13 cellular contexts compared by ENCODE assay signal in genomic region chr21:36584980-36585940, GRCh38.
DNase-seq lines count a peak whose midpoint lies in the region; ATAC-seq, FAIRE-seq and TF ChIP-seq lines count a peak whose summit lies in the region.
"Had no signal": no experiment of that assay in that cellular context is flagged by ENCODE, and none has a peak within 500 bp of the region (broad histone marks: within the 10 kb centered on the region; RNA-seq: fewer than 3 reads in every experiment).

No MANE protein-coding gene starts in this region.

- H3K27me3 Mint-ChIP-seq in activated naive CD4-positive, alpha-beta T cell treated with anti-CD3 and anti-CD28 coated beads, Interleukin-2, amount 10 ng/mL, durations not matched to agents 7 days and 5 days = peaks cover 10% of the 10 kb centered on the region
- H3K27me3 Mint-ChIP-seq in activated CD8-positive, alpha-beta T cell treated with anti-CD3 and anti-CD28 coated beads, Interleukin-2, amount 10 ng/mL, durations not matched to agents 7 days and 5 days (ENCODE audit: low read depth) = peaks cover 4% of the 10 kb centered on the region
- H3K27me3 Mint-ChIP-seq: activated B cell treated with CpG ODN at 0.5 μM for 24 hours; stimulated activated naive CD8-positive, alpha-beta T cell treated with anti-CD3 and anti-CD28 coated beads, Interleukin-15, Interleukin-2, amounts not matched to agents 100 ng/mL and 50 ng/mL, for 24 hours had no signal

- no peak for ATAC-seq in activated CD8-positive, alpha-beta T cell treated with anti-CD3 and anti-CD28 coated beads, Interleukin-2, amount 10 ng/mL, durations not matched to agents 7 days and 5 days
- ATAC-seq in GM18873 (IDR thresholded peaks at IDR 0.05; ENCODE audit: low FRiP score, unreplicated experiment) = no peak

- H3K36me3 Mint-ChIP-seq in activated naive CD4-positive, alpha-beta T cell treated with anti-CD3 and anti-CD28 coated beads, Interleukin-2, amount 10 ng/mL, durations not matched to agents 7 days and 5 days = no peaks in the 10 kb centered on the region
- no peaks in the 10 kb centered on the region for H3K36me3 Mint-ChIP-seq in activated CD8-positive, alpha-beta T cell treated with anti-CD3 and anti-CD28 coated beads, Interleukin-2, amount 10 ng/mL, durations not matched to agents 7 days and 5 days (ENCODE audit: low read depth)

- FAIRE-seq in GM12891 (lab: Jason Lieb, UNC) = no peak

- H3K4me1 Mint-ChIP-seq in activated naive CD4-positive, alpha-beta T cell treated with anti-CD3 and anti-CD28 coated beads, Interleukin-2, amount 10 ng/mL, durations not matched to agents 7 days and 5 days = no peaks in the 10 kb centered on the region
- no peaks in the 10 kb centered on the region for H3K4me1 Mint-ChIP-seq in activated CD8-positive, alpha-beta T cell treated with anti-CD3 and anti-CD28 coated beads, Interleukin-2, amount 10 ng/mL, durations not matched to agents 7 days and 5 days (ENCODE audit: low read depth)
- H3K4me1 Mint-ChIP-seq: activated B cell treated with CpG ODN at 0.5 μM for 24 hours had no signal

- POLR2A ChIA-PET in activated CD8-positive, alpha-beta T cell treated with anti-CD3 and anti-CD28 coated beads, Interleukin-2, amount 10 ng/mL, durations not matched to agents 7 days and 5 days (lab: Charles Lee) = no interaction called here

- no peak for TF ChIP-seq POLR2A in GM12891 (IDR thresholded peaks at IDR 0.05; ENCODE audit: low read depth, low read length)

- TF ChIP-seq CTCF in LNCAP (IDR thresholded peaks at IDR 0.05) (peak; percentile 49), retinal pigment epithelial cell (conservative IDR thresholded peaks at IDR 0.05; ENCODE audit: low read depth, low read length) (peak; percentile 17)

- peak; percentile 59 for DNase-seq in activated naive CD4-positive, alpha-beta T cell treated with anti-CD3 and anti-CD28 coated beads, Interleukin-2, amount 10 ng/mL, durations not matched to agents 7 days and 5 days
- no peak for DNase-seq in activated naive CD4-positive, alpha-beta T cell treated with Interleukin-2 at 50 U/mL for 16 hours
- DNase-seq in activated CD8-positive, alpha-beta T cell treated with anti-CD3 and anti-CD28 coated beads, Interleukin-2, amount 10 ng/mL, durations not matched to agents 7 days and 5 days = peak; percentile 23
- DNase-seq in retinal pigment epithelial cell (ENCODE audit: low read depth) = no peak
- DNase-seq in GM12891 (ENCODE audit: insufficient read length, low spot score) = no peak
- DNase-seq in NCI-H1436 (lab: John Stamatoyannopoulos, UW) = no peak
- DNase-seq: activated B cell treated with CpG ODN at 0.5 μM for 24 hours, midbrain, NCI-H510A, SJCRH30 had no signal

- CTCF ChIA-PET in activated naive CD4-positive, alpha-beta T cell treated with anti-CD3 and anti-CD28 coated beads, Interleukin-2, amount 10 ng/mL, durations not matched to agents 7 days and 5 days (lab: Charles Lee) = interaction anchor here (0.5 to 0.7 kb wide), 2 partner anchors 101 to 115 kb away, joined by 3 read pairs; no protein-coding TSS in a partner anchor
- CTCF ChIA-PET in activated CD8-positive, alpha-beta T cell treated with anti-CD3 and anti-CD28 coated beads, Interleukin-2, amount 10 ng/mL, durations not matched to agents 7 days and 5 days (lab: Charles Lee) = interaction anchor here (1.0 to 2.5 kb wide), 2 partner anchors 8 to 45 kb away, joined by 4 to 9 read pairs; no protein-coding TSS in a partner anchor

- no peak overlapping the region for H3K4me3 Mint-ChIP-seq in activated naive CD4-positive, alpha-beta T cell treated with anti-CD3 and anti-CD28 coated beads, Interleukin-2, amount 10 ng/mL, durations not matched to agents 7 days and 5 days
- H3K4me3 Mint-ChIP-seq in activated CD8-positive, alpha-beta T cell treated with anti-CD3 and anti-CD28 coated beads, Interleukin-2, amount 10 ng/mL, durations not matched to agents 7 days and 5 days = no peak overlapping the region
- H3K4me3 Mint-ChIP-seq: activated B cell treated with CpG ODN at 0.5 μM for 24 hours; stimulated activated naive CD8-positive, alpha-beta T cell treated with anti-CD3 and anti-CD28 coated beads, Interleukin-15, Interleukin-2, amounts not matched to agents 100 ng/mL and 50 ng/mL, for 24 hours had no signal

- no peak overlapping the region for H3K4me3 ChIP-seq in retinal pigment epithelial cell (ENCODE audit: low read length)
- H3K4me3 ChIP-seq: SJCRH30 had no signal

- no peak overlapping the region for H3K27ac Mint-ChIP-seq in activated naive CD4-positive, alpha-beta T cell treated with anti-CD3 and anti-CD28 coated beads, Interleukin-2, amount 10 ng/mL, durations not matched to agents 7 days and 5 days
- H3K27ac Mint-ChIP-seq in activated CD8-positive, alpha-beta T cell treated with anti-CD3 and anti-CD28 coated beads, Interleukin-2, amount 10 ng/mL, durations not matched to agents 7 days and 5 days = no peak overlapping the region
- H3K27ac Mint-ChIP-seq: activated B cell treated with CpG ODN at 0.5 μM for 24 hours; stimulated activated naive CD8-positive, alpha-beta T cell treated with anti-CD3 and anti-CD28 coated beads, Interleukin-15, Interleukin-2, amounts not matched to agents 100 ng/mL and 50 ng/mL, for 24 hours had no signal

- no peaks in the 10 kb centered on the region for H3K9me3 Mint-ChIP-seq in activated naive CD4-positive, alpha-beta T cell treated with anti-CD3 and anti-CD28 coated beads, Interleukin-2, amount 10 ng/mL, durations not matched to agents 7 days and 5 days
- no peaks in the 10 kb centered on the region for H3K9me3 Mint-ChIP-seq in activated CD8-positive, alpha-beta T cell treated with anti-CD3 and anti-CD28 coated beads, Interleukin-2, amount 10 ng/mL, durations not matched to agents 7 days and 5 days (ENCODE audit: insufficient read depth)
- H3K9me3 Mint-ChIP-seq: activated B cell treated with CpG ODN at 0.5 μM for 24 hours; stimulated activated naive CD8-positive, alpha-beta T cell treated with anti-CD3 and anti-CD28 coated beads, Interleukin-15, Interleukin-2, amounts not matched to agents 100 ng/mL and 50 ng/mL, for 24 hours had no signal

TF ChIP-seq in GM12891, 5 proteins besides CTCF, POLR2A, EP300 and RAD21:
- TF ChIP-seq PAX5 (IDR thresholded peaks at IDR 0.05; ENCODE audit: insufficient read depth, low read length, severe bottlenecking) (no peak), POLR2AphosphoS5 (IDR thresholded peaks at IDR 0.05; ENCODE audit: low read depth, low read length) (no peak), TAF1 (IDR thresholded peaks at IDR 0.05; ENCODE audit: low read depth, low read length) (no peak), SPI1 (IDR thresholded peaks at IDR 0.05; ENCODE audit: low read depth, low read length) (no peak), POU2F2 (IDR thresholded peaks at IDR 0.05; ENCODE audit: low read depth, low read length) (no peak)

Comparison
In these comparisons a context has a peak if more than half of its experiments do, and no peak if none do; other contexts are left out.
1. DNase-seq: peak in activated naive CD4-positive, alpha-beta T cell treated with anti-CD3 and anti-CD28 coated beads, Interleukin-2, amount 10 ng/mL, durations not matched to agents 7 days and 5 days (single experiment) and activated CD8-positive, alpha-beta T cell treated with anti-CD3 and anti-CD28 coated beads, Interleukin-2, amount 10 ng/mL, durations not matched to agents 7 days and 5 days (single experiment); none in activated naive CD4-positive, alpha-beta T cell treated with Interleukin-2 at 50 U/mL for 16 hours (single experiment), retinal pigment epithelial cell (single experiment), GM12891 (single experiment) and NCI-H1436 (single experiment).